21 cellular contexts compared by ENCODE assay signal in the genomic region with DNA sequence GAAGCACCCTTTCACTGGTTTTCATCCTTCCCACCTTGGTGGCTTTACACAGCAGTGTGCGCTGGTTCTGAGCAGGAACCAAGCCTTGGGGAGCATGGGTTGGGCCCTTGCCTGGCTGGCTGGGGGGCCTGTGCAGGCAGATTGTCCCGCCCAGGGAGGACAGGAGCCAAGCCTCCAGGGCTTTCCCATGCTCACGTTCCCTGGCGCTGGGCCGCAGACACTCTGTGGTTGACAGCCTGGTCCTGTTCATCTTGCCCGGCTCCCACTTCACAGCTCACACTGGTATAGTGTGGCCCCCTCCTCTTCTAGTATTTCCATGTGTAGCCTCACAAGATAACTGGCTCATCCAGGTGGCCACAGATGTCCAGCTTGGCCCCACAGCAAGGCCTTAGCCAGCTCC. TPM values are rescaled to one million over a fixed set of nuclear protein-coding genes. Genes with fewer than 3 reads are reported as not detected.
DNase-seq lines count a peak whose midpoint lies in the region; ATAC-seq and TF ChIP-seq lines count a peak whose summit lies in the region.
"Had no signal": no experiment of that assay in that cellular context is flagged by ENCODE, and none has a peak within 500 bp of the region (broad histone marks: within the 10 kb centered on the region; RNA-seq: fewer than 3 reads in every experiment).

No MANE protein-coding gene starts in this region.

- no peak overlapping the region for H3K14ac ChIP-seq in neuronal stem cell (ENCODE audit: low read length)

- H4K8ac ChIP-seq in neuronal stem cell (ENCODE audit: low read depth, low read length): no peak overlapping the region

- no peak overlapping the region for H3K23ac ChIP-seq in neuronal stem cell (ENCODE audit: low read depth, low read length, poor library complexity)

- H3K9me3 ChIP-seq in right cardiac atrium (ENCODE audit: control insufficient read depth, low read length) (no peaks in the 10 kb centered on the region), lower lobe of right lung (no peaks in the 10 kb centered on the region), neuronal stem cell (replicated peaks in 1 of 2; ENCODE audit: control insufficient read depth in 2 of 2, insufficient read depth in 1 of 2, low read depth in 1 of 2, low read length in 2 of 2) (no peaks in the 10 kb centered on the region)
- H3K9me3 ChIP-seq: BLaER1, Caco-2 had no signal

- no peak overlapping the region for H2BK5ac ChIP-seq in neuronal stem cell (ENCODE audit: low read length)

- H3K36me3 ChIP-seq in lower lobe of right lung: no peaks in the 10 kb centered on the region
- no peaks in the 10 kb centered on the region for H3K36me3 ChIP-seq in neuronal stem cell (replicated peaks in 1 of 2; ENCODE audit: control insufficient read depth in 2 of 2, insufficient read depth in 2 of 2, low read length in 2 of 2)
- H3K36me3 ChIP-seq: BLaER1 had no signal

- peaks cover 4% of the 10 kb centered on the region for H3K4me1 ChIP-seq in right cardiac atrium (ENCODE audit: control insufficient read depth, insufficient read depth, low read length)
- no peaks in the 10 kb centered on the region for H3K4me1 ChIP-seq in lower lobe of right lung
- peaks cover 6 to 23% of the 10 kb centered on the region in 2 donors for H3K4me1 ChIP-seq in neuronal stem cell (ENCODE audit: control insufficient read depth in 2 of 2, insufficient read depth in 1 of 2, low read depth in 1 of 2, low read length in 2 of 2)

- H2BK120ac ChIP-seq in neuronal stem cell (ENCODE audit: low read depth, low read length): no peak overlapping the region

- H3K27ac ChIP-seq in right cardiac atrium (ENCODE audit: low read length) (no peak overlapping the region), lower lobe of right lung (no peak overlapping the region), neuronal stem cell (replicated peaks; ENCODE audit: low read length) (no peak overlapping the region)
- H3K27ac ChIP-seq: 22Rv1, BLaER1, C4-2B had no signal

- no peak overlapping the region for H2BK12ac ChIP-seq in neuronal stem cell (ENCODE audit: low read length)

- H3K79me1 ChIP-seq in neuronal stem cell (ENCODE audit: low read depth, low read length): no peaks in the 10 kb centered on the region

- H2AFZ ChIP-seq in neuronal stem cell (ENCODE audit: low read length): peak overlapping the region; percentile 22
- H2AFZ ChIP-seq: GM23338 had no signal

- no peak for ATAC-seq in Right ventricle myocardium inferior
- no peak for ATAC-seq in right cardiac atrium
- no peak for ATAC-seq in lower lobe of right lung
- ATAC-seq: CD8-positive, alpha-beta T cell; GM23338; HCT116 had no signal

- 86% methylated on average over 6 of the region's 6 CpGs for WGBS in right cardiac atrium
- no CpG with 5 or more reads among the region's 6 CpGs for WGBS in neuronal stem cell (ENCODE audit: extremely low coverage in 2 of 2, insufficient read length in 2 of 2, insufficient replicate concordance in 1 of 2), 2 donors

- TF ChIP-seq CTCF in lower lobe of right lung (IDR thresholded peaks at IDR 0.05): no peak

- H3K4me2 ChIP-seq in neuronal stem cell (ENCODE audit: insufficient read depth, low read length, poor library complexity, severe bottlenecking): no peak overlapping the region
- H3K4me2 ChIP-seq: BLaER1, GM23338 had no signal

- intact Hi-C loops in Right ventricle myocardium inferior (cut with DNase I) (no loop called here), right cardiac atrium (cut with DNase I) (no loop called here), lower lobe of right lung (cut with DNase I) (no loop called here)

- no peaks in the 10 kb centered on the region for H3K27me3 ChIP-seq in right cardiac atrium (ENCODE audit: control insufficient read depth, insufficient read depth)
- no peaks in the 10 kb centered on the region for H3K27me3 ChIP-seq in lower lobe of right lung (ENCODE audit: low read depth)
- H3K27me3 ChIP-seq in neuronal stem cell (ENCODE audit: control insufficient read depth in 3 of 3, insufficient read depth in 3 of 3, low read depth in 1 of 3, low read length in 3 of 3): no peaks in the 10 kb centered on the region
- H3K27me3 ChIP-seq: BLaER1 had no signal

- peak overlapping the region; percentile 1 for H2AK5ac ChIP-seq in neuronal stem cell (ENCODE audit: low read depth, low read length)

- H3K4me3 ChIP-seq in right cardiac atrium (ENCODE audit: low read length) (no peak overlapping the region), lower lobe of right lung (no peak overlapping the region), neuronal stem cell (ENCODE audit: low read length in 2 of 2) (no peak overlapping the region)
- H3K4me3 ChIP-seq: BLaER1, GM23338 had no signal

- DNase-seq in Right ventricle myocardium inferior (ENCODE audit: missing footprints) (peak; percentile 64), right cardiac atrium (no peak), lower lobe of right lung (peak; percentile 36), neuronal stem cell (ENCODE audit: low spot score) (no peak), SHP77 treated with DMSO at 0.1 percent for 48 hours (lab: John Stamatoyannopoulos, UW) (no peak), NCI-H510A treated with DMSO at 0.1 percent for 48 hours (lab: John Stamatoyannopoulos, UW) (no peak), DMS53 treated with DMSO at 0.1 percent for 48 hours (lab: John Stamatoyannopoulos, UW; ENCODE audit: unreplicated experiment) (no peak)
- DNase-seq in stimulated activated CD4-positive, alpha-beta T cell treated with anti-CD3 and anti-CD28 coated beads, Interleukin-4, amount 100 ng/mL, for 24 hours: no peak
- DNase-seq: Caco-2; CD4-positive, CD25-positive, alpha-beta regulatory T cell; CD8-positive, alpha-beta T cell; DMS153; DMS79 treated with DMSO at 0.1 percent for 48 hours; GF-D8; H9; HFFc6 had no signal

- H3K18ac ChIP-seq in neuronal stem cell (ENCODE audit: low read length): no peak overlapping the region

- H3K9ac ChIP-seq in neuronal stem cell (ENCODE audit: low read depth, low read length, poor library complexity): no peak overlapping the region
- H3K9ac ChIP-seq: BLaER1 had no signal

- H3K4ac ChIP-seq in neuronal stem cell (ENCODE audit: low read length): no peak overlapping the region

- H2BK15ac ChIP-seq in neuronal stem cell (ENCODE audit: low read length): no peak overlapping the region

- H4K91ac ChIP-seq in neuronal stem cell (ENCODE audit: low read depth, low read length, poor library complexity): no peak overlapping the region

RNA-seq across cellular contexts. Expression of a gene that starts 4.6 kb away (rescaled TPM):
- total RNA-seq in Right ventricle myocardium inferior (3.1 TPM), right cardiac atrium (1 to 10 TPM; 2.1 to 5.1 (median 3.8) TPM), lower lobe of right lung (1.0 TPM)
- polyA plus RNA-seq in right cardiac atrium: 3.0 TPM
- polyA plus RNA-seq in neuronal stem cell (2013, experiment 1 of 2): 15.7 TPM
- polyA plus RNA-seq in neuronal stem cell (2013, experiment 2 of 2): 15.8 TPM

Comparison
In these comparisons a context has a peak if more than half of its experiments do, and no peak if none do; other contexts are left out.
1. DNase-seq: peak in Right ventricle myocardium inferior (single experiment) and lower lobe of right lung (single experiment); none in right cardiac atrium (0 of 3), neuronal stem cell (single experiment), SHP77 treated with DMSO at 0.1 percent for 48 hours (single experiment), NCI-H510A treated with DMSO at 0.1 percent for 48 hours (single experiment), DMS53 treated with DMSO at 0.1 percent for 48 hours (single experiment) and stimulated activated CD4-positive, alpha-beta T cell treated with anti-CD3 and anti-CD28 coated beads, Interleukin-4, amount 100 ng/mL, for 24 hours (single experiment).